In genomic region chr12:114666746-114667668, GRCh38 we compare ENCODE assay signal across 16 cellular contexts. TPM values are rescaled to one million over a fixed set of nuclear protein-coding genes. Genes with fewer than 3 reads are reported as not detected.
DNase-seq lines count a peak whose midpoint lies in the region; ATAC-seq and TF ChIP-seq lines count a peak whose summit lies in the region.
"Had no signal": no experiment of that assay in that cellular context is flagged by ENCODE, and none has a peak within 500 bp of the region (broad histone marks: within the 10 kb centered on the region; RNA-seq: fewer than 3 reads in every experiment).

No MANE protein-coding gene starts in this region.

- no peaks in the 10 kb centered on the region for H3K9me3 Mint-ChIP-seq in activated CD8-positive, alpha-beta T cell treated with anti-CD3 and anti-CD28 coated beads, Interleukin-2, amount 10 ng/mL, durations not matched to agents 7 days and 5 days (ENCODE audit: insufficient read depth)
- H3K9me3 Mint-ChIP-seq in activated CD8-positive, alpha-beta T cell treated with anti-CD3 and anti-CD28 coated beads for 36 hours: no peaks in the 10 kb centered on the region
- H3K9me3 Mint-ChIP-seq: activated T-helper 2 cell treated with anti-CD3 and anti-CD28 coated beads, Interferon-gamma antibody, Interleukin-2, Interleukin-4, amounts not matched to agents 10 μg/mL and 5 μg/mL and 100 μg/mL, durations not matched to agents 14 hours and 24 hours and 36 hours had no signal

- H3K36me3 Mint-ChIP-seq in activated CD8-positive, alpha-beta T cell treated with anti-CD3 and anti-CD28 coated beads, Interleukin-2, amount 10 ng/mL, durations not matched to agents 7 days and 5 days (ENCODE audit: low read depth): no peaks in the 10 kb centered on the region
- H3K36me3 Mint-ChIP-seq in activated CD8-positive, alpha-beta T cell treated with anti-CD3 and anti-CD28 coated beads for 36 hours (ENCODE audit: low read depth): no peaks in the 10 kb centered on the region

- H3K4me1 ChIP-seq in skeletal muscle satellite cell (ENCODE audit: control insufficient read depth, insufficient read depth, low read length): peaks cover 46% of the 10 kb centered on the region

- no peak for ATAC-seq in activated CD8-positive, alpha-beta T cell treated with anti-CD3 and anti-CD28 coated beads, Interleukin-2, amount 10 ng/mL, durations not matched to agents 7 days and 5 days
- ATAC-seq in activated CD8-positive, alpha-beta T cell treated with anti-CD3 and anti-CD28 coated beads for 36 hours: no peak
- no peak for ATAC-seq in GM19035 (IDR thresholded peaks at IDR 0.05; ENCODE audit: unreplicated experiment)

- H3K9ac ChIP-seq in skeletal muscle satellite cell (ENCODE audit: low read depth, low read length): peak overlapping the region; percentile 84

- H3K4me3 Mint-ChIP-seq in activated CD8-positive, alpha-beta T cell treated with anti-CD3 and anti-CD28 coated beads, Interleukin-2, amount 10 ng/mL, durations not matched to agents 7 days and 5 days: peak overlapping the region; percentile 6
- no peak overlapping the region for H3K4me3 Mint-ChIP-seq in activated CD8-positive, alpha-beta T cell treated with anti-CD3 and anti-CD28 coated beads for 36 hours

- intact Hi-C loops in activated CD8-positive, alpha-beta T cell treated with anti-CD3 and anti-CD28 coated beads for 36 hours (cut with micrococcal nuclease): no loop called here

- no peak for DNase-seq in activated CD8-positive, alpha-beta T cell treated with anti-CD3 and anti-CD28 coated beads, Interleukin-2, amount 10 ng/mL, durations not matched to agents 7 days and 5 days
- DNase-seq in activated CD8-positive, alpha-beta T cell treated with anti-CD3 and anti-CD28 coated beads for 36 hours: no peak
- peak; percentile 41 for DNase-seq in M059J (ENCODE audit: low read depth)
- DNase-seq in foreskin fibroblast: peak in 1 of 2 donors; percentile 87
- no peak for DNase-seq in stimulated activated naive CD4-positive, alpha-beta T cell treated with Interleukin-2 at 50 U/mL for 16 hours (lab: John Stamatoyannopoulos, UW)
- DNase-seq in NK-92 (lab: John Stamatoyannopoulos, UW; ENCODE audit: unreplicated experiment): no peak
- DNase-seq: activated CD4-positive, CD25-positive, alpha-beta regulatory T cell; DMS79; heart right ventricle; lower lobe of right lung; NCI-H1417 treated with DMSO at 0.1 percent for 48 hours; NCI-H774 had no signal

- peak overlapping the region; percentile 62 to 92 for H3K4me3 ChIP-seq in foreskin fibroblast (ENCODE audit: low read depth in 1 of 2, low read length in 2 of 2)
- H3K4me3 ChIP-seq in skeletal muscle satellite cell (ENCODE audit: low read length): no peak overlapping the region

- peak overlapping the region; percentile 99 for H3K4me2 ChIP-seq in skeletal muscle satellite cell (ENCODE audit: low read length)

- POLR2A ChIA-PET in activated CD8-positive, alpha-beta T cell treated with anti-CD3 and anti-CD28 coated beads, Interleukin-2, amount 10 ng/mL, durations not matched to agents 7 days and 5 days (lab: Charles Lee): no interaction called here
- POLR2A ChIA-PET in activated CD8-positive, alpha-beta T cell treated with anti-CD3 and anti-CD28 coated beads for 36 hours (lab: Charles Lee): no interaction called here

- no peak for TF ChIP-seq CTCF in activated CD8-positive, alpha-beta T cell treated with anti-CD3 and anti-CD28 coated beads for 36 hours (IDR thresholded peaks at IDR 0.05)
- TF ChIP-seq CTCF in foreskin fibroblast (IDR thresholded peaks at IDR 0.05; ENCODE audit: low read depth, low read length): no peak

- H3K27ac Mint-ChIP-seq in activated CD8-positive, alpha-beta T cell treated with anti-CD3 and anti-CD28 coated beads, Interleukin-2, amount 10 ng/mL, durations not matched to agents 7 days and 5 days: no peak overlapping the region
- H3K27ac Mint-ChIP-seq in activated CD8-positive, alpha-beta T cell treated with anti-CD3 and anti-CD28 coated beads for 36 hours: no peak overlapping the region
- H3K27ac Mint-ChIP-seq: activated T-helper 2 cell treated with anti-CD3 and anti-CD28 coated beads, Interferon-gamma antibody, Interleukin-2, Interleukin-4, amounts not matched to agents 10 μg/mL and 5 μg/mL and 100 μg/mL, durations not matched to agents 14 hours and 24 hours and 36 hours had no signal

- peaks cover 76% of the 10 kb centered on the region for H3K27me3 Mint-ChIP-seq in activated CD8-positive, alpha-beta T cell treated with anti-CD3 and anti-CD28 coated beads, Interleukin-2, amount 10 ng/mL, durations not matched to agents 7 days and 5 days (ENCODE audit: low read depth)
- H3K27me3 Mint-ChIP-seq in activated CD8-positive, alpha-beta T cell treated with anti-CD3 and anti-CD28 coated beads for 36 hours: peaks cover 69% of the 10 kb centered on the region

- H3K9me3 ChIP-seq in skeletal muscle satellite cell (replicated peaks; ENCODE audit: low read length): no peaks in the 10 kb centered on the region
- H3K9me3 ChIP-seq: heart right ventricle, lower lobe of right lung, ovary had no signal

- no peaks in the 10 kb centered on the region for H3K27me3 ChIP-seq in skeletal muscle satellite cell (ENCODE audit: control insufficient read depth, insufficient read depth, low read length)
- H3K27me3 ChIP-seq: ovary had no signal

- H3K4me1 Mint-ChIP-seq in activated CD8-positive, alpha-beta T cell treated with anti-CD3 and anti-CD28 coated beads, Interleukin-2, amount 10 ng/mL, durations not matched to agents 7 days and 5 days (ENCODE audit: low read depth): peaks cover 6% of the 10 kb centered on the region
- no peaks in the 10 kb centered on the region for H3K4me1 Mint-ChIP-seq in activated CD8-positive, alpha-beta T cell treated with anti-CD3 and anti-CD28 coated beads for 36 hours (ENCODE audit: low read depth)

- H3K36me3 ChIP-seq in skeletal muscle satellite cell (ENCODE audit: insufficient read depth, low read length): peaks cover 17% of the 10 kb centered on the region
- H3K36me3 ChIP-seq: lower lobe of right lung, ovary had no signal

- CTCF ChIA-PET in activated CD8-positive, alpha-beta T cell treated with anti-CD3 and anti-CD28 coated beads, Interleukin-2, amount 10 ng/mL, durations not matched to agents 7 days and 5 days (lab: Charles Lee): no interaction called here
- CTCF ChIA-PET in activated CD8-positive, alpha-beta T cell treated with anti-CD3 and anti-CD28 coated beads for 36 hours (lab: Charles Lee): no interaction called here

RNA-seq across cellular contexts. Expression of gene TBX3, which starts 17.0 kb away (rescaled TPM):
- total RNA-seq in activated CD8-positive, alpha-beta T cell treated with anti-CD3 and anti-CD28 coated beads, Interleukin-2, amount 10 ng/mL, durations not matched to agents 7 days and 5 days: not detected
- total RNA-seq in activated CD8-positive, alpha-beta T cell treated with anti-CD3 and anti-CD28 coated beads for 36 hours: not detected
- 50.3 and 90.4 TPM in 2 replicates for total RNA-seq in M059J (2014; rRNA removed; shearing (Covaris generic))
- 68.1 and 69.0 TPM in 2 replicates for total RNA-seq in skeletal muscle satellite cell (2012; rRNA removed)
- total RNA-seq: activated T-helper 2 cell treated with anti-CD3 and anti-CD28 coated beads, Interferon-gamma antibody, Interleukin-2, Interleukin-4, amounts not matched to agents 10 μg/mL and 5 μg/mL and 100 μg/mL, durations not matched to agents 14 hours and 24 hours and 36 hours had no signal

Comparison
In these comparisons a context has a peak if more than half of its experiments do, and no peak if none do; other contexts are left out.
1. RNA of gene TBX3, which starts 17.0 kb away (total RNA-seq): 50.3 to 90.4 TPM in M059J; not detected in activated CD8-positive, alpha-beta T cell treated with anti-CD3 and anti-CD28 coated beads, Interleukin-2, amount 10 ng/mL, durations not matched to agents 7 days and 5 days and not detected in activated CD8-positive, alpha-beta T cell treated with anti-CD3 and anti-CD28 coated beads for 36 hours; every median in the first group is over 10 times any median in the second.